ENCODE assay signal across 8 cellular contexts in genomic region chr11:4072668-4073285, GRCh38. TPM values are rescaled to one million over a fixed set of nuclear protein-coding genes. Genes with fewer than 3 reads are reported as not detected.
DNase-seq lines count a peak whose midpoint lies in the region; ATAC-seq lines count a peak whose summit lies in the region.

No MANE protein-coding gene starts in this region.

- H3K9me3 Mint-ChIP-seq in activated naive CD4-positive, alpha-beta T cell treated with anti-CD3 and anti-CD28 coated beads for 36 hours: no peaks in the 10 kb centered on the region

- H3K27me3 Mint-ChIP-seq in activated naive CD4-positive, alpha-beta T cell treated with anti-CD3 and anti-CD28 coated beads for 36 hours (ENCODE audit: low read depth): no peaks in the 10 kb centered on the region

- no peak overlapping the region for H3K4me3 Mint-ChIP-seq in activated naive CD4-positive, alpha-beta T cell treated with anti-CD3 and anti-CD28 coated beads for 36 hours

- no peak overlapping the region for H3K4me3 ChIP-seq in Jurkat, Clone E6-1 (ENCODE audit: low read length)

- H3K36me3 Mint-ChIP-seq in activated naive CD4-positive, alpha-beta T cell treated with anti-CD3 and anti-CD28 coated beads for 36 hours (ENCODE audit: low read depth): peaks cover 8% of the 10 kb centered on the region

- H3K27ac Mint-ChIP-seq in activated naive CD4-positive, alpha-beta T cell treated with anti-CD3 and anti-CD28 coated beads for 36 hours: peak overlapping the region; percentile 63

- H3K4me1 Mint-ChIP-seq in activated naive CD4-positive, alpha-beta T cell treated with anti-CD3 and anti-CD28 coated beads for 36 hours (ENCODE audit: low read depth): peaks cover 47% of the 10 kb centered on the region

- ATAC-seq in GM21737 (IDR thresholded peaks at IDR 0.05; ENCODE audit: unreplicated experiment): no peak

- intact Hi-C loops in activated naive CD4-positive, alpha-beta T cell treated with anti-CD3 and anti-CD28 coated beads for 36 hours (cut with micrococcal nuclease): loop anchor here (1.0 to 5.0 kb wide), 6 partner anchors 87 to 615 kb away; no protein-coding TSS in a partner anchor

- CTCF ChIA-PET in activated naive CD4-positive, alpha-beta T cell treated with anti-CD3 and anti-CD28 coated beads for 36 hours (lab: Charles Lee): interaction anchor here (0.6 to 13.5 kb wide), 60 partner anchors 9 to 462 kb away, joined by 3 to 573 read pairs (median 4); partner anchors contain the start of genes PGAP2, RHOG and STIM1

- peak; percentile 29 for DNase-seq in stimulated activated CD8-positive, alpha-beta memory T cell treated with anti-CD3 and anti-CD28 coated beads, Interleukin-12 subunit alpha, Interleukin-12 subunit beta, amount 100 ng/mL, for 1 hour (ENCODE audit: low read depth)
- no peak for DNase-seq in stimulated activated CD8-positive, alpha-beta memory T cell treated with anti-CD3 and anti-CD28 coated beads, Interleukin-4, amount 100 ng/mL, for 48 hours
- peak; percentile 85 for DNase-seq in Jurkat, Clone E6-1 (ENCODE audit: low read depth, low spot score)
- DNase-seq in NOMO-1 treated with dmso at 0.1 percent for 144 hours (lab: John Stamatoyannopoulos, UW; ENCODE audit: unreplicated experiment) (peak; percentile 56), foreskin melanocyte (peak; percentile 62), nucleus accumbens (lab: John Stamatoyannopoulos, UW) (peak in 38 of 56 donors; percentile 6 to 72 (median 32))
- peak; percentile 67 for DNase-seq in activated naive CD4-positive, alpha-beta T cell treated with anti-CD3 and anti-CD28 coated beads for 36 hours

RNA-seq across cellular contexts. Expression of gene RRM1, which starts 21.8 kb away (rescaled TPM):
- 196 TPM for polyA plus RNA-seq in Jurkat, Clone E6-1 (2012; ENCODE audit: insufficient read depth, insufficient read length)
- 100 to 1,000 TPM; 296 to 311 TPM for total RNA-seq in activated naive CD4-positive, alpha-beta T cell treated with anti-CD3 and anti-CD28 coated beads for 36 hours
